ENCODE assay signal across 2 cellular contexts in the genomic region with DNA sequence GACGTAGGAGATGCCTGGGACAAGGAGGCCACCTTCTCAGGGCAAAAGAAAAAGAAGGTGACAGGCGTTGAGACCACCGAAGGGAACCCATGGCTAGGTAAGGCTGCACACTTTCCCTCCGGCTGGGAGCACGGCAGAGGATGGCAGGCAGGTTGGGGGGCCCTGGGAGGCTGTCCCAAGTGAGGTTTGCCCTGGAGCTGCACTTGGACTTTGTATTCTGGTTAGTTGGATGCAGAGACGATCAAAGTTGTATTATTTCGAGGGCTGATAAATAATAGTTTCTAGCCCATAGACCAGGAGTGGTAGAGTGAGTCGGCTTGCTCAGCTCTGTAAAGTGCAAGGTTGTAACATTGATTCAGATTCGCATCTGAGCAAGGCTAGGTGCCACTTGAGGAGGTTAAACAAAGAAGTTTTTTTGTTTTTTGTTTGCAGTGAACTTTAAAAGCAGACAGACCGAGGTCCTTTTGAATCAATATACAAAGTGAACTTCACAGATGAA.
TF ChIP-seq lines count a peak whose summit lies in the region.

No MANE protein-coding gene starts in this region.

TF ChIP-seq in GM12878, 131 proteins besides CTCF, POLR2A, EP300 and RAD21:
- TF ChIP-seq CBX5 (IDR thresholded peaks at IDR 0.05; ENCODE audit: low read depth) = no peak
- TF ChIP-seq WRNIP1 (IDR thresholded peaks at IDR 0.05; ENCODE audit: borderline replicate concordance, low read depth, low read length) = no peak

TF ChIP-seq in HepG2, 621 proteins besides CTCF, POLR2A, EP300 and RAD21 (continues in another document):
- no peak for TF ChIP-seq DNMT1 (CRISPR knock-in tag; IDR thresholded peaks at IDR 0.05)
- TF ChIP-seq, protein P1, sequence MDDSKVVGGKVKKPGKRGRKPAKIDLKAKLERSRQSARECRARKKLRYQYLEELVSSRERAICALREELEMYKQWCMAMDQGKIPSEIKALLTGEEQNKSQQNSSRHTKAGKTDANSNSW (CRISPR knock-in tag; IDR thresholded peaks at IDR 0.05; ENCODE audit: borderline replicate concordance) = no peak
- TF ChIP-seq RORA (CRISPR knock-in tag; IDR thresholded peaks at IDR 0.05) = no peak
- TF ChIP-seq, protein P2, sequence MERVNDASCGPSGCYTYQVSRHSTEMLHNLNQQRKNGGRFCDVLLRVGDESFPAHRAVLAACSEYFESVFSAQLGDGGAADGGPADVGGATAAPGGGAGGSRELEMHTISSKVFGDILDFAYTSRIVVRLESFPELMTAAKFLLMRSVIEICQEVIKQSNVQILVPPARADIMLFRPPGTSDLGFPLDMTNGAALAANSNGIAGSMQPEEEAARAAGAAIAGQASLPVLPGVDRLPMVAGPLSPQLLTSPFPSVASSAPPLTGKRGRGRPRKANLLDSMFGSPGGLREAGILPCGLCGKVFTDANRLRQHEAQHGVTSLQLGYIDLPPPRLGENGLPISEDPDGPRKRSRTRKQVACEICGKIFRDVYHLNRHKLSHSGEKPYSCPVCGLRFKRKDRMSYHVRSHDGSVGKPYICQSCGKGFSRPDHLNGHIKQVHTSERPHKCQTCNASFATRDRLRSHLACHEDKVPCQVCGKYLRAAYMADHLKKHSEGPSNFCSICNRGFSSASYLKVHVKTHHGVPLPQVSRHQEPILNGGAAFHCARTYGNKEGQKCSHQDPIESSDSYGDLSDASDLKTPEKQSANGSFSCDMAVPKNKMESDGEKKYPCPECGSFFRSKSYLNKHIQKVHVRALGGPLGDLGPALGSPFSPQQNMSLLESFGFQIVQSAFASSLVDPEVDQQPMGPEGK (CRISPR knock-in tag; IDR thresholded peaks at IDR 0.05) = peak; percentile 38; the same call in 1 of the 2 replicates
- TF ChIP-seq TAF15 (IDR thresholded peaks at IDR 0.05; ENCODE audit: low read depth, low read length, poor library complexity, severe bottlenecking) = no peak
- TF ChIP-seq, protein P3, sequence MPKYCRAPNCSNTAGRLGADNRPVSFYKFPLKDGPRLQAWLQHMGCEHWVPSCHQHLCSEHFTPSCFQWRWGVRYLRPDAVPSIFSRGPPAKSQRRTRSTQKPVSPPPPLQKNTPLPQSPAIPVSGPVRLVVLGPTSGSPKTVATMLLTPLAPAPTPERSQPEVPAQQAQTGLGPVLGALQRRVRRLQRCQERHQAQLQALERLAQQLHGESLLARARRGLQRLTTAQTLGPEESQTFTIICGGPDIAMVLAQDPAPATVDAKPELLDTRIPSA (CRISPR knock-in tag; IDR thresholded peaks at IDR 0.05; ENCODE audit: borderline replicate concordance) = no peak
- no peak for TF ChIP-seq ZBTB7A (CRISPR knock-in tag; IDR thresholded peaks at IDR 0.05)
- TF ChIP-seq MEIS1 (CRISPR knock-in tag; IDR thresholded peaks at IDR 0.05; ENCODE audit: borderline replicate concordance) = no peak
- TF ChIP-seq HNF4A (CRISPR knock-in tag; IDR thresholded peaks at IDR 0.05) = peak; percentile 10; the same call in 1 of the 2 replicates
- TF ChIP-seq PHF5A (CRISPR knock-in tag; IDR thresholded peaks at IDR 0.05; ENCODE audit: low read depth, unreplicated experiment) = no peak
- TF ChIP-seq, protein P4, sequence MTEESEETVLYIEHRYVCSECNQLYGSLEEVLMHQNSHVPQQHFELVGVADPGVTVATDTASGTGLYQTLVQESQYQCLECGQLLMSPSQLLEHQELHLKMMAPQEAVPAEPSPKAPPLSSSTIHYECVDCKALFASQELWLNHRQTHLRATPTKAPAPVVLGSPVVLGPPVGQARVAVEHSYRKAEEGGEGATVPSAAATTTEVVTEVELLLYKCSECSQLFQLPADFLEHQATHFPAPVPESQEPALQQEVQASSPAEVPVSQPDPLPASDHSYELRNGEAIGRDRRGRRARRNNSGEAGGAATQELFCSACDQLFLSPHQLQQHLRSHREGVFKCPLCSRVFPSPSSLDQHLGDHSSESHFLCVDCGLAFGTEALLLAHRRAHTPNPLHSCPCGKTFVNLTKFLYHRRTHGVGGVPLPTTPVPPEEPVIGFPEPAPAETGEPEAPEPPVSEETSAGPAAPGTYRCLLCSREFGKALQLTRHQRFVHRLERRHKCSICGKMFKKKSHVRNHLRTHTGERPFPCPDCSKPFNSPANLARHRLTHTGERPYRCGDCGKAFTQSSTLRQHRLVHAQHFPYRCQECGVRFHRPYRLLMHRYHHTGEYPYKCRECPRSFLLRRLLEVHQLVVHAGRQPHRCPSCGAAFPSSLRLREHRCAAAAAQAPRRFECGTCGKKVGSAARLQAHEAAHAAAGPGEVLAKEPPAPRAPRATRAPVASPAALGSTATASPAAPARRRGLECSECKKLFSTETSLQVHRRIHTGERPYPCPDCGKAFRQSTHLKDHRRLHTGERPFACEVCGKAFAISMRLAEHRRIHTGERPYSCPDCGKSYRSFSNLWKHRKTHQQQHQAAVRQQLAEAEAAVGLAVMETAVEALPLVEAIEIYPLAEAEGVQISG (CRISPR knock-in tag; IDR thresholded peaks at IDR 0.05) = 0 out of 2 replicates have a peak, but pooled peaks have one; percentile 4
- no peak for TF ChIP-seq SMARCE1 (IDR thresholded peaks at IDR 0.05; ENCODE audit: borderline replicate concordance)
- no peak for TF ChIP-seq U2AF2 (IDR thresholded peaks at IDR 0.05; ENCODE audit: low read depth, low read length)
- no peak for TF ChIP-seq SIX4 (CRISPR knock-in tag; IDR thresholded peaks at IDR 0.05)
- TF ChIP-seq GZF1 (CRISPR knock-in tag; IDR thresholded peaks at IDR 0.05) = 0 out of 2 replicates have a peak, but pooled peaks have one; percentile 3
- TF ChIP-seq SRY (CRISPR knock-in tag; IDR thresholded peaks at IDR 0.05) = 0 out of 2 replicates have a peak, but pooled peaks have one; percentile 75
- TF ChIP-seq ZNF350 (CRISPR knock-in tag; IDR thresholded peaks at IDR 0.05; ENCODE audit: borderline replicate concordance, low read depth) = 0 out of 2 replicates have a peak, but pooled peaks have one; percentile 2
- TF ChIP-seq TCF7 (IDR thresholded peaks at IDR 0.05; ENCODE audit: low read depth) = no peak
- TF ChIP-seq, protein P5, sequence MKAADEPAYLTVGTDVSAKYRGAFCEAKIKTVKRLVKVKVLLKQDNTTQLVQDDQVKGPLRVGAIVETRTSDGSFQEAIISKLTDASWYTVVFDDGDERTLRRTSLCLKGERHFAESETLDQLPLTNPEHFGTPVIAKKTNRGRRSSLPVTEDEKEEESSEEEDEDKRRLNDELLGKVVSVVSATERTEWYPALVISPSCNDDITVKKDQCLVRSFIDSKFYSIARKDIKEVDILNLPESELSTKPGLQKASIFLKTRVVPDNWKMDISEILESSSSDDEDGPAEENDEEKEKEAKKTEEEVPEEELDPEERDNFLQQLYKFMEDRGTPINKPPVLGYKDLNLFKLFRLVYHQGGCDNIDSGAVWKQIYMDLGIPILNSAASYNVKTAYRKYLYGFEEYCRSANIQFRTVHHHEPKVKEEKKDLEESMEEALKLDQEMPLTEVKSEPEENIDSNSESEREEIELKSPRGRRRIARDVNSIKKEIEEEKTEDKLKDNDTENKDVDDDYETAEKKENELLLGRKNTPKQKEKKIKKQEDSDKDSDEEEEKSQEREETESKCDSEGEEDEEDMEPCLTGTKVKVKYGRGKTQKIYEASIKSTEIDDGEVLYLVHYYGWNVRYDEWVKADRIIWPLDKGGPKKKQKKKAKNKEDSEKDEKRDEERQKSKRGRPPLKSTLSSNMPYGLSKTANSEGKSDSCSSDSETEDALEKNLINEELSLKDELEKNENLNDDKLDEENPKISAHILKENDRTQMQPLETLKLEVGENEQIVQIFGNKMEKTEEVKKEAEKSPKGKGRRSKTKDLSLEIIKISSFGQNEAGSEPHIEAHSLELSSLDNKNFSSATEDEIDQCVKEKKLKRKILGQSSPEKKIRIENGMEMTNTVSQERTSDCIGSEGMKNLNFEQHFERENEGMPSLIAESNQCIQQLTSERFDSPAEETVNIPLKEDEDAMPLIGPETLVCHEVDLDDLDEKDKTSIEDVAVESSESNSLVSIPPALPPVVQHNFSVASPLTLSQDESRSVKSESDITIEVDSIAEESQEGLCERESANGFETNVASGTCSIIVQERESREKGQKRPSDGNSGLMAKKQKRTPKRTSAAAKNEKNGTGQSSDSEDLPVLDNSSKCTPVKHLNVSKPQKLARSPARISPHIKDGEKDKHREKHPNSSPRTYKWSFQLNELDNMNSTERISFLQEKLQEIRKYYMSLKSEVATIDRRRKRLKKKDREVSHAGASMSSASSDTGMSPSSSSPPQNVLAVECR (CRISPR knock-in tag; IDR thresholded peaks at IDR 0.05; ENCODE audit: borderline replicate concordance) = no peak
- TF ChIP-seq, protein P6, sequence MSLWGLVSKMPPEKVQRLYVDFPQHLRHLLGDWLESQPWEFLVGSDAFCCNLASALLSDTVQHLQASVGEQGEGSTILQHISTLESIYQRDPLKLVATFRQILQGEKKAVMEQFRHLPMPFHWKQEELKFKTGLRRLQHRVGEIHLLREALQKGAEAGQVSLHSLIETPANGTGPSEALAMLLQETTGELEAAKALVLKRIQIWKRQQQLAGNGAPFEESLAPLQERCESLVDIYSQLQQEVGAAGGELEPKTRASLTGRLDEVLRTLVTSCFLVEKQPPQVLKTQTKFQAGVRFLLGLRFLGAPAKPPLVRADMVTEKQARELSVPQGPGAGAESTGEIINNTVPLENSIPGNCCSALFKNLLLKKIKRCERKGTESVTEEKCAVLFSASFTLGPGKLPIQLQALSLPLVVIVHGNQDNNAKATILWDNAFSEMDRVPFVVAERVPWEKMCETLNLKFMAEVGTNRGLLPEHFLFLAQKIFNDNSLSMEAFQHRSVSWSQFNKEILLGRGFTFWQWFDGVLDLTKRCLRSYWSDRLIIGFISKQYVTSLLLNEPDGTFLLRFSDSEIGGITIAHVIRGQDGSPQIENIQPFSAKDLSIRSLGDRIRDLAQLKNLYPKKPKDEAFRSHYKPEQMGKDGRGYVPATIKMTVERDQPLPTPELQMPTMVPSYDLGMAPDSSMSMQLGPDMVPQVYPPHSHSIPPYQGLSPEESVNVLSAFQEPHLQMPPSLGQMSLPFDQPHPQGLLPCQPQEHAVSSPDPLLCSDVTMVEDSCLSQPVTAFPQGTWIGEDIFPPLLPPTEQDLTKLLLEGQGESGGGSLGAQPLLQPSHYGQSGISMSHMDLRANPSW (CRISPR knock-in tag; IDR thresholded peaks at IDR 0.05; ENCODE audit: borderline replicate concordance) = no peak
- no peak for TF ChIP-seq ETV5 (CRISPR knock-in tag; IDR thresholded peaks at IDR 0.05; ENCODE audit: borderline replicate concordance)
- no peak for TF ChIP-seq SIX1 (CRISPR knock-in tag; IDR thresholded peaks at IDR 0.05; ENCODE audit: borderline replicate concordance)
- no peak for TF ChIP-seq CENPX (CRISPR knock-in tag; IDR thresholded peaks at IDR 0.05)
- TF ChIP-seq ZNF282 (IDR thresholded peaks at IDR 0.05; ENCODE audit: partially characterized antibody) = no peak
- TF ChIP-seq, protein P7, sequence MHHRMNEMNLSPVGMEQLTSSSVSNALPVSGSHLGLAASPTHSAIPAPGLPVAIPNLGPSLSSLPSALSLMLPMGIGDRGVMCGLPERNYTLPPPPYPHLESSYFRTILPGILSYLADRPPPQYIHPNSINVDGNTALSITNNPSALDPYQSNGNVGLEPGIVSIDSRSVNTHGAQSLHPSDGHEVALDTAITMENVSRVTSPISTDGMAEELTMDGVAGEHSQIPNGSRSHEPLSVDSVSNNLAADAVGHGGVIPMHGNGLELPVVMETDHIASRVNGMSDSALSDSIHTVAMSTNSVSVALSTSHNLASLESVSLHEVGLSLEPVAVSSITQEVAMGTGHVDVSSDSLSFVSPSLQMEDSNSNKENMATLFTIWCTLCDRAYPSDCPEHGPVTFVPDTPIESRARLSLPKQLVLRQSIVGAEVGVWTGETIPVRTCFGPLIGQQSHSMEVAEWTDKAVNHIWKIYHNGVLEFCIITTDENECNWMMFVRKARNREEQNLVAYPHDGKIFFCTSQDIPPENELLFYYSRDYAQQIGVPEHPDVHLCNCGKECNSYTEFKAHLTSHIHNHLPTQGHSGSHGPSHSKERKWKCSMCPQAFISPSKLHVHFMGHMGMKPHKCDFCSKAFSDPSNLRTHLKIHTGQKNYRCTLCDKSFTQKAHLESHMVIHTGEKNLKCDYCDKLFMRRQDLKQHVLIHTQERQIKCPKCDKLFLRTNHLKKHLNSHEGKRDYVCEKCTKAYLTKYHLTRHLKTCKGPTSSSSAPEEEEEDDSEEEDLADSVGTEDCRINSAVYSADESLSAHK (CRISPR knock-in tag; IDR thresholded peaks at IDR 0.05; ENCODE audit: borderline replicate concordance) = no peak
- TF ChIP-seq ZNF12 (CRISPR knock-in tag; IDR thresholded peaks at IDR 0.05) = no peak
- TF ChIP-seq HOXA9 (CRISPR knock-in tag; IDR thresholded peaks at IDR 0.05; ENCODE audit: borderline replicate concordance) = no peak
- TF ChIP-seq, protein P8, sequence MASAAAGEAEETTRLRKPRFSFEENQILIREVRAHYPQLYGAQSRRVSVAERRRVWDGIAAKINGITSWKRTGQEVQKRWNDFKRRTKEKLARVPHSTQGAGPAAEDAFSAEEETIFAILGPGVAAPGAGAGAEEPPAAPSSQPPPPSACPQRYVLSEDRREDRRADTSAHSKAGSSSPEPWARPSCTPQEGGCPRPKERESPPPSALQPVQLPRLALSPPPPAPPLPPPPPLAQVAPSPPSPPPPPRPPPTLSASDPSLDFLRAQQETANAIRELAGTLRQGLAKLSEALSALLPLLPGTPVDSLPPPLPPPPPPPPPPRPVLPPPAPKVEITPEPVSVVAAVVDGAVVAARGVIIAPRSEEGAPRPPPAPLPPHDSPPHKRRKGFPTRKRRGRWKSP (CRISPR knock-in tag; IDR thresholded peaks at IDR 0.05) = 0 out of 2 replicates have a peak, but pooled peaks have one; percentile 19
- TF ChIP-seq, protein P9, sequence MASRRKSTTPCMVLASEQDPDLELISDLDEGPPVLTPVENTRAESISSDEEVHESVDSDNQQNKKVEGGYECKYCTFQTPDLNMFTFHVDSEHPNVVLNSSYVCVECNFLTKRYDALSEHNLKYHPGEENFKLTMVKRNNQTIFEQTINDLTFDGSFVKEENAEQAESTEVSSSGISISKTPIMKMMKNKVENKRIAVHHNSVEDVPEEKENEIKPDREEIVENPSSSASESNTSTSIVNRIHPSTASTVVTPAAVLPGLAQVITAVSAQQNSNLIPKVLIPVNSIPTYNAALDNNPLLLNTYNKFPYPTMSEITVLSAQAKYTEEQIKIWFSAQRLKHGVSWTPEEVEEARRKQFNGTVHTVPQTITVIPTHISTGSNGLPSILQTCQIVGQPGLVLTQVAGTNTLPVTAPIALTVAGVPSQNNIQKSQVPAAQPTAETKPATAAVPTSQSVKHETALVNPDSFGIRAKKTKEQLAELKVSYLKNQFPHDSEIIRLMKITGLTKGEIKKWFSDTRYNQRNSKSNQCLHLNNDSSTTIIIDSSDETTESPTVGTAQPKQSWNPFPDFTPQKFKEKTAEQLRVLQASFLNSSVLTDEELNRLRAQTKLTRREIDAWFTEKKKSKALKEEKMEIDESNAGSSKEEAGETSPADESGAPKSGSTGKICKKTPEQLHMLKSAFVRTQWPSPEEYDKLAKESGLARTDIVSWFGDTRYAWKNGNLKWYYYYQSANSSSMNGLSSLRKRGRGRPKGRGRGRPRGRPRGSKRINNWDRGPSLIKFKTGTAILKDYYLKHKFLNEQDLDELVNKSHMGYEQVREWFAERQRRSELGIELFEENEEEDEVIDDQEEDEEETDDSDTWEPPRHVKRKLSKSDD (CRISPR knock-in tag; IDR thresholded peaks at IDR 0.05; ENCODE audit: low read depth) = no peak
- TF ChIP-seq ZNF749 (CRISPR knock-in tag; IDR thresholded peaks at IDR 0.05; ENCODE audit: borderline replicate concordance) = no peak
- no peak for TF ChIP-seq ZNF33A (CRISPR knock-in tag; IDR thresholded peaks at IDR 0.05; ENCODE audit: borderline replicate concordance)
- TF ChIP-seq NFE2L1 (CRISPR knock-in tag; IDR thresholded peaks at IDR 0.05; ENCODE audit: borderline replicate concordance) = 0 out of 2 replicates have a peak, but pooled peaks have one; percentile 1
